Comparison of ENCODE assay signal across 11 cellular contexts in genomic region chr5:114857951-114858401, GRCh38.
A peak's percentile ranks its signal among the peaks of the same experiment; 100 is the strongest.
DNase-seq lines count a peak whose midpoint lies in the region; ATAC-seq and TF ChIP-seq lines count a peak whose summit lies in the region.
"Had no signal": no experiment of that assay in that cellular context is flagged by ENCODE, and none has a peak within 500 bp of the region (broad histone marks: within the 10 kb centered on the region; RNA-seq: fewer than 3 reads in every experiment).

No MANE protein-coding gene starts in this region.

- intact Hi-C loops in cardiac septum (cut with DNase I): no loop called here

- no peak for TF ChIP-seq CTCF in right atrium auricular region (IDR thresholded peaks at IDR 0.05)

- H3K9me3 ChIP-seq in right atrium auricular region (peaks cover 0 to 4% of the 10 kb centered on the region in 2 donors), SK-N-MC (ENCODE audit: low read depth, low read length) (no peaks in the 10 kb centered on the region)

- no peak overlapping the region for H3K4me3 ChIP-seq in right atrium auricular region
- H3K4me3 ChIP-seq in SK-N-MC: peak overlapping the region; percentile 43; the same call in 1 of the 2 replicates

- no peak for ATAC-seq in HG03280 (IDR thresholded peaks at IDR 0.05; ENCODE audit: unreplicated experiment)
- ATAC-seq in GM18861 (IDR thresholded peaks at IDR 0.05; ENCODE audit: unreplicated experiment): no peak
- ATAC-seq: activated CD8-positive, alpha-beta T cell treated with anti-CD3 and anti-CD28 coated beads, Interleukin-2, amount 10 ng/mL, durations not matched to agents 7 days and 5 days; HCT116 had no signal

- peak; percentile 61 for DNase-seq in right atrium auricular region (ENCODE audit: low spot score)
- DNase-seq in cardiac septum (ENCODE audit: low spot score): no peak
- peak; percentile 56 for DNase-seq in SK-N-MC (ENCODE audit: low read depth, low spot score)
- DNase-seq in islet precursor cell: peak; percentile 56
- DNase-seq in NK-92 treated with Interleukin-12 subunit alpha and Interleukin-12 subunit beta, amount 100 ng/mL, for 24 hours (lab: John Stamatoyannopoulos, UW): no peak
- DNase-seq in pons (ENCODE audit: low spot score): no peak
- DNase-seq: activated CD8-positive, alpha-beta T cell treated with anti-CD3 and anti-CD28 coated beads, Interleukin-2, amount 10 ng/mL, durations not matched to agents 7 days and 5 days; central memory CD4-positive, alpha-beta T cell had no signal

- H3K27me3 ChIP-seq in right atrium auricular region: no peaks in the 10 kb centered on the region

- no peak overlapping the region for H3K9ac ChIP-seq in SK-N-MC (ENCODE audit: insufficient read length)

- no peaks in the 10 kb centered on the region for H3K36me3 ChIP-seq in right atrium auricular region
- no peaks in the 10 kb centered on the region for H3K36me3 ChIP-seq in SK-N-MC (ENCODE audit: insufficient read depth, low read length)

- no peaks in the 10 kb centered on the region for H3K4me1 ChIP-seq in right atrium auricular region

- H3K27ac ChIP-seq in right atrium auricular region: no peak overlapping the region
- H3K27ac ChIP-seq in SK-N-MC: peak overlapping the region; percentile 72; the same call in 1 of the 2 replicates

Comparison
In these comparisons a context has a peak if more than half of its experiments do, and no peak if none do; other contexts are left out.
1. DNase-seq: peak in right atrium auricular region (single experiment), SK-N-MC (single experiment) and islet precursor cell (single experiment); none in cardiac septum (single experiment), NK-92 treated with Interleukin-12 subunit alpha and Interleukin-12 subunit beta, amount 100 ng/mL, for 24 hours (single experiment) and pons (single experiment).